ENCODE assay signal across 23 cellular contexts in the genomic region with DNA sequence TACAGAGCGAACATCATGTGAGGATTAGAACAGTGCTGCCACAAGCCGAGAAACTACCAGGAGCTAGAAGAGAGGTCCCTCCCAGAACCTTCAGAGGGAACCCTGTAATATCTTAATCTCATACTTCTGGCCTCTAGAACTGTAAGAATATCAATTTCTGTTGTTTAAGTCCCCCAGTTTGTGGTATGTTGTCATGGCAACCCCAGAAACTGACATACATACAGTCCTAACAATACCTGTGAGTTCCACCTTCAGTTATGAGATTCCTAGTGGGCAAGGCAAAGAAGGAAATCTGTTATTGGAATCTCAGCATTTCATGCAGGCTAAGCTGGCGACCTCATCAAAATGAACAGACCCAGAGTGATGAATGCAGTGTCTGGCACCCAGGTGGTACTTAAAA.
"Had no signal": no experiment of that assay in that cellular context is flagged by ENCODE, and none has a peak within 500 bp of the region (broad histone marks: within the 10 kb centered on the region; RNA-seq: fewer than 3 reads in every experiment).

No MANE protein-coding gene starts in this region.

- H3K36me3 ChIP-seq: esophagus squamous epithelium, ovary, stomach, thyroid gland, vagina had no signal

- H3K27ac ChIP-seq: esophagus squamous epithelium, ovary, psoas muscle, stomach, thyroid gland, vagina had no signal

- H3K4me3 ChIP-seq: esophagus squamous epithelium, lung, ovary, psoas muscle, stomach, thyroid gland, vagina had no signal

- H3K27me3 ChIP-seq: esophagus squamous epithelium, ovary, thyroid gland, vagina had no signal

- H3K36me3 Mint-ChIP-seq: natural killer cell; stimulated activated effector memory CD8-positive, alpha-beta T cell treated with anti-CD3 and anti-CD28 coated beads, Interleukin-12 subunit alpha, Interleukin-12 subunit beta, amount 100 ng/mL, for 72 hours had no signal

- DNase-seq: cortex of kidney; effector memory CD8-positive, alpha-beta T cell; erythroblast; esophagus squamous epithelium; head of caudate nucleus; natural killer cell; occipital lobe; posterior cingulate gyrus; psoas muscle; small intestine; stimulated activated CD4-positive, alpha-beta T cell treated with anti-CD3 and anti-CD28 coated beads, Interleukin-2, amount 100 ng/mL, for 24 hours; stimulated activated CD4-positive, alpha-beta T cell treated with anti-CD3 and anti-CD28 coated beads, Interleukin-4, amount 100 ng/mL, for 24 hours; stimulated activated naive CD4-positive, alpha-beta T cell treated with Interleukin-2 at 50 U/mL for 16 hours; trophoblast cell had no signal

- H3K9me3 Mint-ChIP-seq: effector memory CD8-positive, alpha-beta T cell; memory B cell; natural killer cell; stimulated activated effector memory CD8-positive, alpha-beta T cell treated with anti-CD3 and anti-CD28 coated beads, Interleukin-12 subunit alpha, Interleukin-12 subunit beta, amount 100 ng/mL, for 72 hours had no signal

- H3K4me3 Mint-ChIP-seq: effector memory CD8-positive, alpha-beta T cell; memory B cell; natural killer cell; stimulated activated effector memory CD8-positive, alpha-beta T cell treated with anti-CD3 and anti-CD28 coated beads, Interleukin-12 subunit alpha, Interleukin-12 subunit beta, amount 100 ng/mL, for 72 hours had no signal

- H3K4me1 ChIP-seq: esophagus squamous epithelium, psoas muscle, thyroid gland, vagina had no signal

- ATAC-seq: effector memory CD8-positive, alpha-beta T cell; natural killer cell; stimulated activated effector memory CD8-positive, alpha-beta T cell treated with anti-CD3 and anti-CD28 coated beads, Interleukin-12 subunit alpha, Interleukin-12 subunit beta, amount 100 ng/mL, for 72 hours had no signal

- H3K27me3 Mint-ChIP-seq: effector memory CD8-positive, alpha-beta T cell had no signal

- FAIRE-seq: endometrium, keratinocyte, small intestine had no signal

- H3K9me3 ChIP-seq: esophagus squamous epithelium, ovary, psoas muscle, stomach, thyroid gland, vagina had no signal

- H3K27ac Mint-ChIP-seq: effector memory CD8-positive, alpha-beta T cell; natural killer cell; stimulated activated effector memory CD8-positive, alpha-beta T cell treated with anti-CD3 and anti-CD28 coated beads, Interleukin-12 subunit alpha, Interleukin-12 subunit beta, amount 100 ng/mL, for 72 hours had no signal
